Comparison of ENCODE assay signal across 9 cellular contexts in genomic region chr10:122112021-122112616, GRCh38.
A peak's percentile ranks its signal among the peaks of the same experiment; 100 is the strongest.
DNase-seq lines count a peak whose midpoint lies in the region; ATAC-seq and TF ChIP-seq lines count a peak whose summit lies in the region.
"Had no signal": no experiment of that assay in that cellular context is flagged by ENCODE, and none has a peak within 500 bp of the region (broad histone marks: within the 10 kb centered on the region; RNA-seq: fewer than 3 reads in every experiment).

No MANE protein-coding gene starts in this region.

- intact Hi-C loops in posterior cingulate gyrus (cut with DNase I), result no loop called here

- in situ Hi-C loops in astrocyte of the spinal cord (cut with HindIII; ENCODE audit: low sequenced_read_pairs), result no loop called here

- H3K4me3 Mint-ChIP-seq in natural killer cell treated with Interleukin-12 subunit alpha and Interleukin-12 subunit beta and Interleukin-15 and Interleukin-18, amount 100 ng/mL, for 72 hours, result no peak overlapping the region

- H2AFZ ChIP-seq in SK-N-SH (ENCODE audit: low read depth), result peak overlapping the region; percentile 98; the same call in 1 of the 2 replicates

- no peaks in the 10 kb centered on the region for H3K9me2 ChIP-seq in SK-N-SH

- H3K27me3 ChIP-seq in SK-N-SH (ENCODE audit: insufficient read depth), result no peaks in the 10 kb centered on the region
- peaks cover 0 to 9% (median 0%) of the 10 kb centered on the region in 4 donors for H3K27me3 ChIP-seq in upper lobe of left lung
- H3K27me3 ChIP-seq in foreskin keratinocyte, result no peaks in the 10 kb centered on the region

- peak overlapping the region; percentile 99; the same call in 1 of the 2 replicates for H3K9ac ChIP-seq in SK-N-SH

- no peaks in the 10 kb centered on the region for H3K36me3 Mint-ChIP-seq in natural killer cell treated with Interleukin-12 subunit alpha and Interleukin-12 subunit beta and Interleukin-15 and Interleukin-18, amount 100 ng/mL, for 72 hours

- peak overlapping the region; percentile 81 to 82 for H3K4me3 ChIP-seq in SK-N-SH (ENCODE audit: low read depth in 2 of 2, low read length in 1 of 2)
- peak overlapping the region; percentile 35 for H3K4me3 ChIP-seq in astrocyte of the spinal cord (ENCODE audit: low read depth, low read length)
- H3K4me3 ChIP-seq in upper lobe of left lung, result peak overlapping the region in 3 of 4 donors; percentile 54 to 62 (median 58)

- H3K9me3 Mint-ChIP-seq in natural killer cell treated with Interleukin-12 subunit alpha and Interleukin-12 subunit beta and Interleukin-15 and Interleukin-18, amount 100 ng/mL, for 72 hours, result no peaks in the 10 kb centered on the region

- peaks cover 36 to 42% of the 10 kb centered on the region in 2 donors for H3K27me3 Mint-ChIP-seq in natural killer cell treated with Interleukin-12 subunit alpha and Interleukin-12 subunit beta and Interleukin-15 and Interleukin-18, amount 100 ng/mL, for 72 hours

- DNase-seq in SK-N-SH (no peak), astrocyte of the spinal cord (ENCODE audit: low read depth, low spot score) (peak; percentile 52), left lobe of liver (ENCODE audit: low spot score) (peak; percentile 47), upper lobe of left lung (no peak), foreskin keratinocyte (no peak), posterior cingulate gyrus (no peak)
- DNase-seq in natural killer cell treated with Interleukin-12 subunit alpha and Interleukin-12 subunit beta and Interleukin-15 and Interleukin-18, amount 100 ng/mL, for 72 hours (ENCODE audit: low spot score), result no peak
- DNase-seq: activated CD4-positive, alpha-beta T cell treated with anti-CD3 and anti-CD28 coated beads, Interleukin-2, amount 50 U/mL, for 4 hours had no signal

- no peak for TF ChIP-seq POLR2A in upper lobe of left lung (IDR thresholded peaks at IDR 0.05)

- 47% methylated on average over 12 of the region's 12 CpGs for WGBS in SK-N-SH (ENCODE audit: low lambda C conversion rate)
- 23 to 28% methylated on average over 8 to 11 of the region's 12 CpGs for WGBS in upper lobe of left lung, 2 donors

- no peak for TF ChIP-seq EP300 in SK-N-SH (IDR thresholded peaks at IDR 0.05; ENCODE audit: borderline replicate concordance in 1 of 2, low read depth in 1 of 2, low read length in 1 of 2)
- no peak for TF ChIP-seq EP300 in upper lobe of left lung (IDR thresholded peaks at IDR 0.05)

- no peaks in the 10 kb centered on the region for H3K4me1 Mint-ChIP-seq in natural killer cell treated with Interleukin-12 subunit alpha and Interleukin-12 subunit beta and Interleukin-15 and Interleukin-18, amount 100 ng/mL, for 72 hours (ENCODE audit: low read depth in 2 of 2)

- H3K27ac ChIP-seq in SK-N-SH (ENCODE audit: low read depth in 2 of 2, low read length in 1 of 2), result peak overlapping the region; percentile 75 to 79
- H3K27ac ChIP-seq in upper lobe of left lung, result peak overlapping the region; percentile 96 to 100 (median 96)
- no peak overlapping the region for H3K27ac ChIP-seq in foreskin keratinocyte

- CTCF ChIA-PET in SK-N-SH (lab: Yijun Ruan, JAX), result interaction anchor here (0.6 to 3.2 kb wide), 22 partner anchors 8 to 211 kb away, joined by 3 to 21 read pairs (median 6); no protein-coding TSS in a partner anchor

- H3K9me3 ChIP-seq in SK-N-SH (no peaks in the 10 kb centered on the region), upper lobe of left lung (no peaks in the 10 kb centered on the region)

- peak overlapping the region; percentile 99 for H3K4me2 ChIP-seq in SK-N-SH

- H3K79me2 ChIP-seq in SK-N-SH (ENCODE audit: insufficient read depth), result peaks cover 35% of the 10 kb centered on the region

- POLR2A ChIA-PET in SK-N-SH (lab: Yijun Ruan, JAX), result interaction anchor here (0.7 to 2.0 kb wide), 4 partner anchors 14 to 138 kb away, joined by 3 to 25 read pairs (median 4); no protein-coding TSS in a partner anchor

- H4K20me1 ChIP-seq in SK-N-SH (ENCODE audit: insufficient read depth), result no peaks in the 10 kb centered on the region

- peaks cover 13% of the 10 kb centered on the region for H3F3A ChIP-seq in SK-N-SH (replicated peaks; ENCODE audit: insufficient read depth)

- peaks cover 6 to 31% of the 10 kb centered on the region in 2 experiments; a peak in 2 of 4 replicates for H3K4me1 ChIP-seq in SK-N-SH (ENCODE audit: control insufficient read depth in 1 of 2, insufficient read depth in 2 of 2, low read depth in 1 of 2, low read length in 1 of 2)
- peaks cover 22 to 32% (median 28%) of the 10 kb centered on the region in 4 donors for H3K4me1 ChIP-seq in upper lobe of left lung
- peaks cover 27% of the 10 kb centered on the region for H3K4me1 ChIP-seq in foreskin keratinocyte

- H3K27ac Mint-ChIP-seq in natural killer cell treated with Interleukin-12 subunit alpha and Interleukin-12 subunit beta and Interleukin-15 and Interleukin-18, amount 100 ng/mL, for 72 hours, result no peak overlapping the region

- no peak for TF ChIP-seq RAD21 in SK-N-SH (IDR thresholded peaks at IDR 0.05; ENCODE audit: low read length)

- ATAC-seq in SK-N-SH treated with all-trans-retinoic acid at 6 μM for 48 hours (no peak), left lobe of liver (peak; percentile 2), upper lobe of left lung (ENCODE audit: low FRiP score in 2 of 2) (no peak), foreskin keratinocyte (no peak)
- no peak for ATAC-seq in natural killer cell treated with Interleukin-12 subunit alpha and Interleukin-12 subunit beta and Interleukin-15 and Interleukin-18, amount 100 ng/mL, for 72 hours

- no peak for TF ChIP-seq CTCF in SK-N-SH (IDR thresholded peaks at IDR 0.05)
- no peak for TF ChIP-seq CTCF in astrocyte of the spinal cord (IDR thresholded peaks at IDR 0.05; ENCODE audit: low read depth, low read length)
- TF ChIP-seq CTCF in upper lobe of left lung (IDR thresholded peaks at IDR 0.05), result no peak
- TF ChIP-seq CTCF in foreskin keratinocyte (conservative IDR thresholded peaks at IDR 0.05), result no peak

- H3K36me3 ChIP-seq in SK-N-SH (replicated peaks in 1 of 2; ENCODE audit: control insufficient read depth in 1 of 2, insufficient read depth in 2 of 2, low read length in 1 of 2) (no peaks in the 10 kb centered on the region), upper lobe of left lung (no peaks in the 10 kb centered on the region)

TF ChIP-seq in SK-N-SH, 30 proteins besides CTCF, POLR2A, EP300 and RAD21:
- TF ChIP-seq RCOR1 (IDR thresholded peaks at IDR 0.05; ENCODE audit: low read length) (no peak), MAX (IDR thresholded peaks at IDR 0.05; ENCODE audit: low read depth) (no peak), CHD2 (IDR thresholded peaks at IDR 0.05; ENCODE audit: low read length, partially characterized antibody) (no peak), MEF2A (IDR thresholded peaks at IDR 0.05; ENCODE audit: borderline replicate concordance, low read depth) (no peak), GABPA (IDR thresholded peaks at IDR 0.05; ENCODE audit: low read depth) (no peak), MXI1 (IDR thresholded peaks at IDR 0.05; ENCODE audit: low read depth, low read length) (no peak)

TF ChIP-seq in SK-N-SH treated with all-trans-retinoic acid at 6 μM for 48 hours, 23 proteins besides CTCF, POLR2A, EP300 and RAD21:
- TF ChIP-seq PPARA (CRISPR knock-in tag; IDR thresholded peaks at IDR 0.05; ENCODE audit: borderline replicate concordance) (no peak), CREB5 (CRISPR knock-in tag; IDR thresholded peaks at IDR 0.05; ENCODE audit: low read depth) (no peak), CSRNP3 (CRISPR knock-in tag; IDR thresholded peaks at IDR 0.05) (no peak), SNAI2 (CRISPR knock-in tag; IDR thresholded peaks at IDR 0.05) (no peak)

Comparison
In these comparisons a context has a peak if more than half of its experiments do, and no peak if none do; other contexts are left out.
1. DNase-seq: peak in astrocyte of the spinal cord (single experiment) and left lobe of liver (single experiment); none in SK-N-SH (single experiment), upper lobe of left lung (0 of 2), foreskin keratinocyte (0 of 2), posterior cingulate gyrus (0 of 10) and natural killer cell treated with Interleukin-12 subunit alpha and Interleukin-12 subunit beta and Interleukin-15 and Interleukin-18, amount 100 ng/mL, for 72 hours (single experiment).
2. Peak in every context shown above with its lines, with median percentiles within 50 percentile points of each other: H3K4me3 ChIP-seq.